ENCODE assay signal across 26 cellular contexts in the genomic region with DNA sequence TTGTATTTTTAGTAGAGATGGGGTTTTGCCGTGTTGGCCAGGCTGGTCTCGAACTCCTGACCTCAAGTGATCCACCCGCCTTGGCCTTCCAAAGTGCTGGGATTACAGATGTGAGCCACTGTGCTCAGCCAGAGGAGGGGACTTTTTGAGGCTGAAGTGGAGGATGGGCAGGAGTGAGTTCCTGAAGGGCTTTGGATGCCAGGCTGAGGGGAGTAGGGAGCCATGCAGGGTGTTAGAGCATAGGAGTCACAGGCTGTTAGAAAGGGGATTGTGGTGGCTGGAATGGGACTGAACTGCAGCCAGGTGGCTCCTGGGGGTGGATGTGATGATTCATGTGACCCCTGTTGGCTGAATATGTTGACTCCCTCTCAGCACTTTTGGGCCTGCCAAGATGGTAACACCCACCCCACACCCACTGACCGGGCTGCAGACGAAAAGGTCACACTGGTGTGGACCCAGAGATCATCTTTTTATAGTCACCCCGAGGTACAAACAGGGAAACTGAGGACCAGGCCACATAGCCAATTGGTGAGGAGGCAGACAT. TPM values are rescaled to one million over a fixed set of nuclear protein-coding genes. Genes with fewer than 3 reads are reported as not detected.
A peak's percentile ranks its signal among the peaks of the same experiment; 100 is the strongest.
DNase-seq lines count a peak whose midpoint lies in the region; ATAC-seq, FAIRE-seq and TF ChIP-seq lines count a peak whose summit lies in the region.
"Had no signal": no experiment of that assay in that cellular context is flagged by ENCODE, and none has a peak within 500 bp of the region (broad histone marks: within the 10 kb centered on the region; RNA-seq: fewer than 3 reads in every experiment).

No MANE protein-coding gene starts in this region.

- H3K4me3 Mint-ChIP-seq in activated naive CD4-positive, alpha-beta T cell treated with anti-CD3 and anti-CD28 coated beads, Interleukin-2, amount 10 ng/mL, durations not matched to agents 7 days and 5 days, result no peak overlapping the region
- H3K4me3 Mint-ChIP-seq: CD14-positive monocyte; CD4-positive, alpha-beta T cell had no signal

- H2AFZ ChIP-seq in K562 (ENCODE audit: low read depth, low read length), result no peak overlapping the region

- no peaks in the 10 kb centered on the region for H3K79me2 ChIP-seq in K562 (ENCODE audit: control insufficient read depth, insufficient read depth, low read length)

- peaks cover 3% of the 10 kb centered on the region for H3K36me3 Mint-ChIP-seq in activated naive CD4-positive, alpha-beta T cell treated with anti-CD3 and anti-CD28 coated beads, Interleukin-2, amount 10 ng/mL, durations not matched to agents 7 days and 5 days

- no peak for DNase-seq in activated naive CD4-positive, alpha-beta T cell treated with anti-CD3 and anti-CD28 coated beads, Interleukin-2, amount 10 ng/mL, durations not matched to agents 7 days and 5 days
- no peak for DNase-seq in activated naive CD4-positive, alpha-beta T cell treated with anti-CD3 and anti-CD28 coated beads, Interleukin-2, amount 50 U/mL, for 16 hours
- DNase-seq in A549 (ENCODE audit: low read depth in 1 of 2, low spot score in 1 of 2), result no peak
- DNase-seq in MG63, result peak; percentile 59
- DNase-seq in K562 (ENCODE audit: extremely low read depth in 1 of 4, low spot score in 3 of 4), result no peak
- no peak for DNase-seq in NCI-H345 (lab: John Stamatoyannopoulos, UW)
- no peak for DNase-seq in DMS79 treated with DMSO at 0.1 percent for 48 hours (lab: John Stamatoyannopoulos, UW)
- DNase-seq: ACHN; AML-193; BE2C; CD4-positive, alpha-beta T cell; CD8-positive, alpha-beta memory T cell; DMS 273 treated with DMSO at 0.1 percent for 48 hours; DMS79; GF-D8; GOT3 had no signal

- H3K27ac ChIP-seq in A549 (no peak overlapping the region), K562 (ENCODE audit: extremely low read depth, low read depth, low read length) (no peak overlapping the region)
- H3K27ac ChIP-seq: BLaER1 treated with 17β-estradiol and CSF1 and Interleukin-3, amounts not matched to agents 10 nM and 100 nM had no signal

- H3K4me1 ChIP-seq in A549 (no peaks in the 10 kb centered on the region), K562 (replicated peaks in 1 of 2; ENCODE audit: control insufficient read depth in 2 of 2, insufficient read depth in 2 of 2, low read length in 2 of 2) (no peaks in the 10 kb centered on the region)
- H3K4me1 ChIP-seq: BE2C, HAP-1 had no signal

- TF ChIP-seq CTCF in A549 (IDR thresholded peaks at IDR 0.05), result no peak
- TF ChIP-seq CTCF in K562 (IDR thresholded peaks at IDR 0.05 in 2 of 3, conservative IDR thresholded peaks at IDR 0.05 in 1 of 3; ENCODE audit: insufficient read depth in 2 of 3, low read depth in 1 of 3, low read length in 3 of 3), result no peak

- H3K36me3 ChIP-seq in MG63, result no peaks in the 10 kb centered on the region
- no peaks in the 10 kb centered on the region for H3K36me3 ChIP-seq in K562 (ENCODE audit: control insufficient read depth, insufficient read depth, low read length)
- H3K36me3 ChIP-seq: BE2C, HAP-1 had no signal

- 40% methylated on average over 4 of the region's 6 CpGs for WGBS in A549 (ENCODE audit: missing lambda C conversion rate)
- WGBS in K562 (ENCODE audit: insufficient coverage, low coverage, missing lambda C conversion rate), result 0% methylated on average over 5 of the region's 6 CpGs

- H3K4me3 ChIP-seq in A549, result no peak overlapping the region
- no peak overlapping the region for H3K4me3 ChIP-seq in MG63
- no peak overlapping the region for H3K4me3 ChIP-seq in K562
- H3K4me3 ChIP-seq: BLaER1 treated with 17β-estradiol and CSF1 and Interleukin-3, amounts not matched to agents 10 nM and 100 nM; HAP-1 had no signal

- TF ChIP-seq RAD21 in A549 (conservative IDR thresholded peaks at IDR 0.05 in 1 of 2, IDR thresholded peaks at IDR 0.05 in 1 of 2) (no peak), K562 (CRISPR knock-in tag; conservative IDR thresholded peaks at IDR 0.05 in 1 of 2, IDR thresholded peaks at IDR 0.05 in 1 of 2) (no peak)

- TF ChIP-seq EP300 in A549 (IDR thresholded peaks at IDR 0.05) (no peak), K562 (IDR thresholded peaks at IDR 0.05; ENCODE audit: low read length) (no peak)

- CTCF ChIA-PET in activated naive CD4-positive, alpha-beta T cell treated with anti-CD3 and anti-CD28 coated beads, Interleukin-2, amount 10 ng/mL, durations not matched to agents 7 days and 5 days (lab: Charles Lee), result no interaction called here
- CTCF ChIA-PET in A549 (lab: Yijun Ruan, JAX) (no interaction called here), K562 (lab: Yijun Ruan, JAX; ENCODE audit: low intra/inter-chr PET ratio) (no interaction called here)

- intact Hi-C loops in K562 (cut with micrococcal nuclease), result no loop called here

- H3K4me2 ChIP-seq in A549 (no peak overlapping the region), K562 (ENCODE audit: insufficient read depth, low read length) (no peak overlapping the region)
- H3K4me2 ChIP-seq: BLaER1 treated with 17β-estradiol and CSF1 and Interleukin-3, amounts not matched to agents 10 nM and 100 nM had no signal

- no peaks in the 10 kb centered on the region for H4K20me1 ChIP-seq in K562 (replicated peaks; ENCODE audit: control insufficient read depth, insufficient read depth, low read length)
- H4K20me1 ChIP-seq: BLaER1 treated with 17β-estradiol and CSF1 and Interleukin-3, amounts not matched to agents 10 nM and 100 nM had no signal

- peaks cover 17% of the 10 kb centered on the region for H3K4me1 Mint-ChIP-seq in activated naive CD4-positive, alpha-beta T cell treated with anti-CD3 and anti-CD28 coated beads, Interleukin-2, amount 10 ng/mL, durations not matched to agents 7 days and 5 days

- POLR2A ChIA-PET in A549 (lab: Yijun Ruan, JAX), result no interaction called here
- POLR2A ChIA-PET in K562 (lab: Yijun Ruan, JAX), result no interaction called here

- BruUV-seq in K562 (replicated peaks; lab: Mats Ljungman, UMichigan), result no TSS peak

- peaks cover 16% of the 10 kb centered on the region for H3K9me3 Mint-ChIP-seq in activated naive CD4-positive, alpha-beta T cell treated with anti-CD3 and anti-CD28 coated beads, Interleukin-2, amount 10 ng/mL, durations not matched to agents 7 days and 5 days

- no peak overlapping the region for H3K9ac ChIP-seq in K562 (ENCODE audit: insufficient read depth in 1 of 2, low read depth in 2 of 2, low read length in 2 of 2)
- H3K9ac ChIP-seq: BLaER1 treated with 17β-estradiol and CSF1 and Interleukin-3, amounts not matched to agents 10 nM and 100 nM had no signal

- TF ChIP-seq POLR2A in A549 (IDR thresholded peaks at IDR 0.05; ENCODE audit: low read length) (no peak), K562 (conservative IDR thresholded peaks at IDR 0.05) (no peak)

- H3K9me3 ChIP-seq in A549, result peaks cover 15% of the 10 kb centered on the region; the same call in 2 of the 3 replicates
- peaks cover 23% of the 10 kb centered on the region for H3K9me3 ChIP-seq in MG63
- H3K9me3 ChIP-seq in K562 (replicated peaks; ENCODE audit: control insufficient read depth, insufficient read depth, low read depth, low read length), result peaks cover 3% of the 10 kb centered on the region; the same call in 1 of the 2 replicates
- H3K9me3 ChIP-seq: BE2C, HAP-1 had no signal

- peaks cover 36% of the 10 kb centered on the region for H3K27me3 Mint-ChIP-seq in activated naive CD4-positive, alpha-beta T cell treated with anti-CD3 and anti-CD28 coated beads, Interleukin-2, amount 10 ng/mL, durations not matched to agents 7 days and 5 days
- H3K27me3 Mint-ChIP-seq: CD4-positive, alpha-beta T cell; CD8-positive, alpha-beta memory T cell had no signal

- no peaks in the 10 kb centered on the region for H3K9me1 ChIP-seq in K562 (ENCODE audit: control insufficient read depth, insufficient read depth, low read length)

- peak in 1 of 2 experiments; percentile 24; a peak in 1 of 6 replicates for ATAC-seq in A549
- ATAC-seq in K562, result no peak
- no peak for ATAC-seq in GM21717 (IDR thresholded peaks at IDR 0.05; ENCODE audit: unreplicated experiment)

- peaks cover 14% of the 10 kb centered on the region for H3K27me3 ChIP-seq in MG63
- peaks cover 5 to 30% of the 10 kb centered on the region in 2 experiments; a peak in 3 of 5 replicates for H3K27me3 ChIP-seq in K562 (ENCODE audit: control insufficient read depth in 2 of 2, insufficient read depth in 2 of 2, low read length in 2 of 2)
- H3K27me3 ChIP-seq: BE2C; BLaER1 treated with 17β-estradiol and CSF1 and Interleukin-3, amounts not matched to agents 10 nM and 100 nM had no signal

- in situ Hi-C loops in K562 (cut with MboI), result no loop called here

- peak overlapping the region; percentile 68 for H3K27ac Mint-ChIP-seq in activated naive CD4-positive, alpha-beta T cell treated with anti-CD3 and anti-CD28 coated beads, Interleukin-2, amount 10 ng/mL, durations not matched to agents 7 days and 5 days
- H3K27ac Mint-ChIP-seq: CD4-positive, alpha-beta T cell had no signal

- FAIRE-seq in A549 (lab: Jason Lieb, UNC), result no peak
- no peak for FAIRE-seq in K562 (lab: Jason Lieb, UNC)
- FAIRE-seq: A204.1, D721Med, GM12891, H54 had no signal

RNA-seq across cellular contexts. Expression of gene CYP4F22, which starts 11.2 kb away (rescaled TPM):
- polyA plus RNA-seq in A549 (2011; rRNA removed) (not detected in 2 replicates), A549 (2017; fragmentation: RNase III; extraction: RNeasy Plus Mini Kit Qiagen cat#74134 plus additional on column Dnase treatment) (0.05 TPM in 1 of 3 replicates, not detected in the others), K562 (2011; rRNA removed) (not detected in 2 replicates), K562 (2014; fragmentation: Illumina TruSeq; extraction: Trizol) (not detected in 2 replicates), K562 (2014; fragmentation: Nextera tagmentation; extraction: Ambion mirVana) (not detected), K562 (2014; rRNA removed) (not detected in 2 replicates)
- 0.03 and 0.05 TPM in 2 replicates for polyA plus RNA-seq in A549 (2012; cell fraction: cytosol; rRNA removed)
- polyA plus RNA-seq in A549 (2012; cell fraction: nucleus; rRNA removed), result 0.05 and 0.11 TPM in 2 replicates
- polyA minus RNA-seq in A549 (2011; rRNA and poly(A)+ RNA removed), result 0.08 TPM in 1 of 2 replicates, not detected in the other
- 0.23 TPM in 1 of 2 replicates, not detected in the other for total RNA-seq in MG63 (2014; rRNA removed; shearing (Covaris generic); ENCODE audit: low replicate concordance)
- not detected in 2 replicates for total RNA-seq in K562 (2011; cell fraction: chromatin; rRNA removed; ENCODE audit: low replicate concordance)
- total RNA-seq in K562 (2011; cell fraction: nucleolus; rRNA removed), result not detected in 2 replicates
- total RNA-seq in K562 (2011; cell fraction: nucleoplasm; rRNA removed), result not detected in 2 replicates
- total RNA-seq in K562 (2014; rRNA removed) (not detected in 2 replicates), K562 (2014; rRNA removed; fragmentation: Illumina TruSeq; extraction: Trizol) (not detected in 2 replicates), K562 (2015; rRNA removed; fragmentation: Illumina TruSeq; extraction: Trizol) (not detected in 2 replicates), K562 (2021) (not detected in 2 replicates)
- not detected in 2 replicates for polyA plus RNA-seq in K562 (2011; cell fraction: cytosol; rRNA removed)
- polyA plus RNA-seq in K562 (2011; cell fraction: nucleus; rRNA removed), result not detected in 2 replicates
- polyA plus RNA-seq in K562 (2012), result not detected in 2 replicates
- polyA minus RNA-seq in K562 (2011; rRNA and poly(A)+ RNA removed), result not detected in 2 replicates
- polyA minus RNA-seq in K562 (2011; cell fraction: cytosol; rRNA and poly(A)+ RNA removed), result not detected in 2 replicates
- not detected in 2 replicates for polyA minus RNA-seq in K562 (2011; cell fraction: nucleus; rRNA and poly(A)+ RNA removed)

RNA-seq across cellular contexts. Expression of gene PGLYRP2, which starts 40.2 kb away (rescaled TPM):
- polyA plus RNA-seq in A549 (2011; rRNA removed), result not detected in 2 replicates
- polyA plus RNA-seq in A549 (2012; cell fraction: cytosol; rRNA removed), result not detected in 2 replicates
- polyA plus RNA-seq in A549 (2012; cell fraction: nucleus; rRNA removed), result not detected in 2 replicates
- not detected in 3 replicates for polyA plus RNA-seq in A549 (2017; fragmentation: RNase III; extraction: RNeasy Plus Mini Kit Qiagen cat#74134 plus additional on column Dnase treatment)
- polyA minus RNA-seq in A549 (2011; rRNA and poly(A)+ RNA removed), result not detected in 2 replicates
- not detected in 2 replicates for total RNA-seq in MG63 (2014; rRNA removed; shearing (Covaris generic); ENCODE audit: low replicate concordance)
- not detected in 2 replicates for total RNA-seq in K562 (2011; cell fraction: chromatin; rRNA removed; ENCODE audit: low replicate concordance)
- total RNA-seq in K562 (2011; cell fraction: nucleolus; rRNA removed), result not detected in 2 replicates
- total RNA-seq in K562 (2011; cell fraction: nucleoplasm; rRNA removed), result not detected in 2 replicates
- total RNA-seq in K562 (2014; rRNA removed), result not detected in 2 replicates
- not detected in 2 replicates for total RNA-seq in K562 (2014; rRNA removed; fragmentation: Illumina TruSeq; extraction: Trizol)
- not detected in 2 replicates for total RNA-seq in K562 (2015; rRNA removed; fragmentation: Illumina TruSeq; extraction: Trizol)
- total RNA-seq in K562 (2021), result not detected in 2 replicates
- polyA plus RNA-seq in K562 (2011; rRNA removed), result not detected in 2 replicates
- not detected in 2 replicates for polyA plus RNA-seq in K562 (2011; cell fraction: cytosol; rRNA removed)
- polyA plus RNA-seq in K562 (2011; cell fraction: nucleus; rRNA removed), result not detected in 2 replicates
- not detected in 2 replicates for polyA plus RNA-seq in K562 (2012)
- polyA plus RNA-seq in K562 (2014; fragmentation: Illumina TruSeq; extraction: Trizol), result not detected in 2 replicates
- polyA plus RNA-seq in K562 (2014; fragmentation: Nextera tagmentation; extraction: Ambion mirVana), result not detected
- polyA plus RNA-seq in K562 (2014; rRNA removed), result not detected in 2 replicates
- not detected in 2 replicates for polyA minus RNA-seq in K562 (2011; rRNA and poly(A)+ RNA removed)
- polyA minus RNA-seq in K562 (2011; cell fraction: cytosol; rRNA and poly(A)+ RNA removed), result not detected in 2 replicates
- polyA minus RNA-seq in K562 (2011; cell fraction: nucleus; rRNA and poly(A)+ RNA removed), result not detected in 2 replicates
- total RNA-seq: CD4-positive, alpha-beta T cell; G401 had no signal

RNA-seq across cellular contexts. Expression of gene RASAL3, which starts 55.2 kb away (rescaled TPM):
- polyA plus RNA-seq in A549 (2011; rRNA removed) (0.03 TPM in 1 of 2 replicates, not detected in the other), A549 (2017; fragmentation: RNase III; extraction: RNeasy Plus Mini Kit Qiagen cat#74134 plus additional on column Dnase treatment) (not detected in 3 replicates), K562 (2011; rRNA removed) (not detected in 2 replicates), K562 (2014; fragmentation: Illumina TruSeq; extraction: Trizol) (not detected in 2 replicates), K562 (2014; fragmentation: Nextera tagmentation; extraction: Ambion mirVana) (not detected), K562 (2014; rRNA removed) (0.07 TPM in 1 of 2 replicates, not detected in the other)
- 0.03 and 0.26 TPM in 2 replicates for polyA plus RNA-seq in A549 (2012; cell fraction: cytosol; rRNA removed)
- polyA plus RNA-seq in A549 (2012; cell fraction: nucleus; rRNA removed), result 0.05 TPM in 2 replicates
- polyA minus RNA-seq in A549 (2011; rRNA and poly(A)+ RNA removed), result 0.12 TPM in 1 of 2 replicates, not detected in the other
- 0.25 TPM in 1 of 2 replicates, not detected in the other for total RNA-seq in MG63 (2014; rRNA removed; shearing (Covaris generic); ENCODE audit: low replicate concordance)
- total RNA-seq in K562 (2011; cell fraction: chromatin; rRNA removed; ENCODE audit: low replicate concordance), result 0.35 TPM in 1 of 2 replicates, not detected in the other
- 0.13 TPM in 1 of 2 replicates, not detected in the other for total RNA-seq in K562 (2011; cell fraction: nucleolus; rRNA removed)
- 2.5 TPM in 1 of 2 replicates, not detected in the other for total RNA-seq in K562 (2011; cell fraction: nucleoplasm; rRNA removed)
- total RNA-seq in K562 (2014; rRNA removed) (0.04 TPM in 1 of 2 replicates, not detected in the other), K562 (2014; rRNA removed; fragmentation: Illumina TruSeq; extraction: Trizol) (not detected in 2 replicates), K562 (2015; rRNA removed; fragmentation: Illumina TruSeq; extraction: Trizol) (not detected in 2 replicates), K562 (2021) (0.44 and 0.87 TPM in 2 replicates)
- 0.01 TPM in 1 of 2 replicates, not detected in the other for polyA plus RNA-seq in K562 (2011; cell fraction: cytosol; rRNA removed)
- 0.04 and 0.16 TPM in 2 replicates for polyA plus RNA-seq in K562 (2011; cell fraction: nucleus; rRNA removed)
- polyA plus RNA-seq in K562 (2012), result 0.08 and 0.16 TPM in 2 replicates
- not detected in 2 replicates for polyA minus RNA-seq in K562 (2011; rRNA and poly(A)+ RNA removed)
- polyA minus RNA-seq in K562 (2011; cell fraction: cytosol; rRNA and poly(A)+ RNA removed), result not detected in 2 replicates
- polyA minus RNA-seq in K562 (2011; cell fraction: nucleus; rRNA and poly(A)+ RNA removed), result not detected in 2 replicates
- total RNA-seq: Daoy, G401 had no signal
